In genomic region chr5:78747703-78748359, GRCh38 we compare ENCODE assay signal across 13 cellular contexts.
DNase-seq lines count a peak whose midpoint lies in the region; ATAC-seq and TF ChIP-seq lines count a peak whose summit lies in the region.
"Had no signal": no experiment of that assay in that cellular context is flagged by ENCODE, and none has a peak within 500 bp of the region (broad histone marks: within the 10 kb centered on the region; RNA-seq: fewer than 3 reads in every experiment).

No MANE protein-coding gene starts in this region.

- intact Hi-C loops in heart right ventricle (cut with DNase I) = no loop called here
- intact Hi-C loops in cardiac septum (cut with DNase I) = no loop called here
- intact Hi-C loops in dorsolateral prefrontal cortex (cut with DNase I) = no loop called here
- intact Hi-C loops in aorta (cut with DNase I) = loop anchor here (5.0 to 10.0 kb wide), 3 partner anchors 101 to 223 kb away; partner anchors contain the start of gene LHFPL2 (in 1 of the 2)

- 84% methylated on average over 7 of the region's 7 CpGs for WGBS in heart right ventricle, 2 donors
- 38 to 43% methylated on average over 7 of the region's 7 CpGs for WGBS in aorta, 2 donors

- no peaks in the 10 kb centered on the region for H3K9me3 Mint-ChIP-seq in stimulated activated naive B cell treated with anti-CD40 and anti-IgM and Interleukin-4, amounts not matched to agents 10 μg/mL and 1 μg/mL and 100 μg/mL, for 72 hours
- H3K9me3 Mint-ChIP-seq: activated CD4-positive, alpha-beta memory T cell treated with anti-CD3 and anti-CD28 coated beads, Interleukin-2, amount 10 ng/mL, durations not matched to agents 7 days and 5 days; naive thymus-derived CD8-positive, alpha-beta T cell had no signal

- H3K9me3 ChIP-seq in heart right ventricle (no peaks in the 10 kb centered on the region), aorta (ENCODE audit: control insufficient read depth, low read length) (no peaks in the 10 kb centered on the region)
- H3K9me3 ChIP-seq: upper lobe of right lung had no signal

- H3K36me3 ChIP-seq in heart right ventricle (no peaks in the 10 kb centered on the region), aorta (ENCODE audit: control insufficient read depth in 1 of 2, insufficient read depth in 2 of 2, low read length in 1 of 2) (no peaks in the 10 kb centered on the region)
- H3K36me3 ChIP-seq: upper lobe of right lung had no signal

- no peaks in the 10 kb centered on the region for H3K27me3 Mint-ChIP-seq in stimulated activated naive B cell treated with anti-CD40 and anti-IgM and Interleukin-4, amounts not matched to agents 10 μg/mL and 1 μg/mL and 100 μg/mL, for 72 hours

- peaks cover 0 to 2% of the 10 kb centered on the region in 2 donors for H3K36me3 Mint-ChIP-seq in stimulated activated naive B cell treated with anti-CD40 and anti-IgM and Interleukin-4, amounts not matched to agents 10 μg/mL and 1 μg/mL and 100 μg/mL, for 72 hours
- H3K36me3 Mint-ChIP-seq: naive thymus-derived CD8-positive, alpha-beta T cell had no signal

- DNase-seq in heart right ventricle (no peak), cardiac septum (ENCODE audit: low spot score) (no peak), dorsolateral prefrontal cortex (no peak), medulla oblongata (ENCODE audit: extremely low spot score) (peak; percentile 66), aorta (no peak), occipital lobe (lab: John Stamatoyannopoulos, UW) (no peak), KBM-7 (no peak)
- no peak for DNase-seq in stimulated activated naive B cell treated with anti-CD40 and anti-IgM and Interleukin-4, amounts not matched to agents 10 μg/mL and 1 μg/mL and 100 μg/mL, for 72 hours
- DNase-seq: activated CD4-positive, alpha-beta memory T cell treated with anti-CD3 and anti-CD28 coated beads, Interleukin-2, amount 10 ng/mL, durations not matched to agents 7 days and 5 days; naive thymus-derived CD8-positive, alpha-beta T cell; NCI-H2227 treated with DMSO at 0.1 percent for 48 hours; upper lobe of right lung had no signal

- H3K4me3 ChIP-seq in heart right ventricle (no peak overlapping the region), dorsolateral prefrontal cortex (no peak overlapping the region), aorta (ENCODE audit: low read length in 2 of 2) (no peak overlapping the region)
- H3K4me3 ChIP-seq: upper lobe of right lung had no signal

- in situ Hi-C loops in KBM-7 (cut with MboI; ENCODE audit: low pct_unique_long_range_greater_than_20kb, low sequenced_read_pairs) = no loop called here

- no peak overlapping the region for H3K27ac Mint-ChIP-seq in stimulated activated naive B cell treated with anti-CD40 and anti-IgM and Interleukin-4, amounts not matched to agents 10 μg/mL and 1 μg/mL and 100 μg/mL, for 72 hours
- H3K27ac Mint-ChIP-seq: activated CD4-positive, alpha-beta memory T cell treated with anti-CD3 and anti-CD28 coated beads, Interleukin-2, amount 10 ng/mL, durations not matched to agents 7 days and 5 days; naive thymus-derived CD8-positive, alpha-beta T cell had no signal

- peaks cover 0 to 9% (median 0%) of the 10 kb centered on the region in 7 donors for H3K27me3 ChIP-seq in heart right ventricle
- H3K27me3 ChIP-seq in dorsolateral prefrontal cortex = no peaks in the 10 kb centered on the region
- no peaks in the 10 kb centered on the region for H3K27me3 ChIP-seq in aorta (ENCODE audit: control insufficient read depth in 1 of 2, insufficient read depth in 2 of 2, low read length in 1 of 2)
- H3K27me3 ChIP-seq: upper lobe of right lung had no signal

- TF ChIP-seq CTCF in heart right ventricle (IDR thresholded peaks at IDR 0.05) = no peak
- TF ChIP-seq CTCF in dorsolateral prefrontal cortex (IDR thresholded peaks at IDR 0.05 in 54 of 56, conservative IDR thresholded peaks at IDR 0.05 in 2 of 56; ENCODE audit: low read depth in 1 of 56, partially characterized antibody in 56 of 56) = no peak

- peak in 6 of 8 donors; percentile 11 to 75 (median 62) for ATAC-seq in heart right ventricle
- ATAC-seq in aorta (ENCODE audit: low FRiP score) = peak; percentile 88
- ATAC-seq in stimulated activated naive B cell treated with anti-CD40 and anti-IgM and Interleukin-4, amounts not matched to agents 10 μg/mL and 1 μg/mL and 100 μg/mL, for 72 hours (replicated peaks) = no peak
- ATAC-seq: naive thymus-derived CD8-positive, alpha-beta T cell; upper lobe of right lung had no signal

- H3K4me1 Mint-ChIP-seq in stimulated activated naive B cell treated with anti-CD40 and anti-IgM and Interleukin-4, amounts not matched to agents 10 μg/mL and 1 μg/mL and 100 μg/mL, for 72 hours = peaks cover 2 to 9% of the 10 kb centered on the region in 2 donors
- H3K4me1 Mint-ChIP-seq: activated CD4-positive, alpha-beta memory T cell treated with anti-CD3 and anti-CD28 coated beads, Interleukin-2, amount 10 ng/mL, durations not matched to agents 7 days and 5 days; naive thymus-derived CD8-positive, alpha-beta T cell had no signal

- H3K4me1 ChIP-seq in heart right ventricle (peaks cover 0 to 3% (median 0%) of the 10 kb centered on the region in 9 donors), aorta (ENCODE audit: control insufficient read depth in 1 of 2, insufficient read depth in 2 of 2, low read length in 2 of 2) (peaks cover 3 to 10% of the 10 kb centered on the region in 2 donors)
- H3K4me1 ChIP-seq: upper lobe of right lung had no signal

- H3K27ac ChIP-seq in heart right ventricle (peak overlapping the region in 2 of 10 donors; percentile 15 to 40), dorsolateral prefrontal cortex (peak overlapping the region in 40 of 59 donors; percentile 1 to 78 (median 39)), aorta (ENCODE audit: low read depth in 1 of 2, low read length in 2 of 2) (peak overlapping the region; percentile 83 to 96)
- H3K27ac ChIP-seq: KMS-11, upper lobe of right lung had no signal

- H3K4me3 Mint-ChIP-seq in stimulated activated naive B cell treated with anti-CD40 and anti-IgM and Interleukin-4, amounts not matched to agents 10 μg/mL and 1 μg/mL and 100 μg/mL, for 72 hours = no peak overlapping the region
- H3K4me3 Mint-ChIP-seq: activated CD4-positive, alpha-beta memory T cell treated with anti-CD3 and anti-CD28 coated beads, Interleukin-2, amount 10 ng/mL, durations not matched to agents 7 days and 5 days; naive thymus-derived CD8-positive, alpha-beta T cell had no signal

Comparison
In these comparisons a context has a peak if more than half of its experiments do, and no peak if none do; other contexts are left out.
1. ATAC-seq: peak in heart right ventricle (6 of 8) and aorta (single experiment); none in stimulated activated naive B cell treated with anti-CD40 and anti-IgM and Interleukin-4, amounts not matched to agents 10 μg/mL and 1 μg/mL and 100 μg/mL, for 72 hours (0 of 2).
2. intact Hi-C loops: an anchor here in aorta (5.0 to 10.0 kb wide); none called in heart right ventricle, cardiac septum and dorsolateral prefrontal cortex.